ENCODE assay signal across 6 cellular contexts in the genomic region with DNA sequence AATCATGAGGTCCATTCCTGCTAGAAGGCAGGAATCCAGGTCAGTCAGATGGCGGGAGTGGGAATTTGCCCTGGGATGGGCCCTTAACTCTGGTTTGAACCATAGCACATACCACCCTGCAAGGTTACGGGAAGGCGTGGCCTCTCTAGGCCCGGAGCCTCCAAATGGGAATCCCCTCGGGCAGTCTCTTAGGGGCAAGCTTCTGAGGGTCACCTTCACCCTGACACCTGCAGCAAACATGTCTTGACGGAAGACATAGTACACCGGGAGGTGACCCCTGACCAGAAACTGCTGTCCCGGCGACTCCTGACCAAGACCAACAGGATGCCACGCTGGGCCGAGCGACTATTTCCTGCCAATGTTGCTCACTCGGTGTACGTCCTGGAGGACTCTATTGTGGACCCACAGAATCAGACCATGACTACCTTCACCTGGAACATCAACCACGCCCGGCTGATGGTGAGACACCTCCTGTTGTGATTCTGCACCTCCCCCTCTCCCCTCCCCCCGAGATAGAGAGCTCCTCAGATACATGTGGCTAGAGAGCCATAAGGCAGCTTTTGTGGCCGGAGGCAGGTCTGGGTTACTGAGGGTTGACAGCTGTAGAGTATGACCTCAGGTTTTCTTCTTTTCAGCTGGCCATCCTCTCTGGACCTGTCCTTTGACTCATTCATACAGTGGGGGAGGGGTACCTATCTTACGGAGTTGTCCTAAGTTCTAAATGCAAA. TPM values are rescaled to one million over a fixed set of nuclear protein-coding genes. Genes with fewer than 3 reads are reported as not detected.
DNase-seq lines count a peak whose midpoint lies in the region; ATAC-seq, FAIRE-seq and TF ChIP-seq lines count a peak whose summit lies in the region.

No MANE protein-coding gene starts in this region.

- DNase-seq in activated CD8-positive, alpha-beta memory T cell treated with anti-CD3 and anti-CD28 coated beads for 24 hours: peak; percentile 69
- no peak for DNase-seq in activated CD8-positive, alpha-beta memory T cell treated with anti-CD3 and anti-CD28 coated beads, Interleukin-2, amount 50 U/mL, for 4 hours
- DNase-seq in bronchial epithelial cell (ENCODE audit: low read depth) (peak; percentile 38), progenitor cell of endocrine pancreas (ENCODE audit: low spot score, unreplicated experiment) (no peak)

- TF ChIP-seq CTCF in bronchial epithelial cell (IDR thresholded peaks at IDR 0.05; ENCODE audit: insufficient read depth, low read length, severe bottlenecking) (no peak), progenitor cell of endocrine pancreas (IDR thresholded peaks at IDR 0.05; ENCODE audit: unreplicated experiment) (no peak)

- no peaks in the 10 kb centered on the region for H3K9me3 Mint-ChIP-seq in progenitor cell of endocrine pancreas (ENCODE audit: low read depth)

- ATAC-seq in GM19395 (IDR thresholded peaks at IDR 0.05; ENCODE audit: unreplicated experiment) (no peak), GM18861 (IDR thresholded peaks at IDR 0.05; ENCODE audit: unreplicated experiment) (no peak)

- H3K27me3 ChIP-seq in bronchial epithelial cell (ENCODE audit: control insufficient read depth, insufficient read depth, low read length): no peaks in the 10 kb centered on the region

- H3K27me3 Mint-ChIP-seq in progenitor cell of endocrine pancreas: no peaks in the 10 kb centered on the region

- peaks cover 21% of the 10 kb centered on the region for H3K4me1 Mint-ChIP-seq in progenitor cell of endocrine pancreas (ENCODE audit: low read depth)

- H3K36me3 Mint-ChIP-seq in progenitor cell of endocrine pancreas (ENCODE audit: insufficient read depth): peaks cover 5% of the 10 kb centered on the region

- FAIRE-seq in bronchial epithelial cell (lab: Jason Lieb, UNC): no peak

- peaks cover 4% of the 10 kb centered on the region for H3K36me3 ChIP-seq in bronchial epithelial cell (ENCODE audit: control insufficient read depth, insufficient read depth, low read length)

- H3K27ac Mint-ChIP-seq in progenitor cell of endocrine pancreas: peak overlapping the region; percentile 93

- H3K4me3 ChIP-seq in bronchial epithelial cell (ENCODE audit: low read depth, low read length): peak overlapping the region; percentile 87

- H3K4me3 Mint-ChIP-seq in progenitor cell of endocrine pancreas (ENCODE audit: low read depth): peak overlapping the region; percentile 92

RNA-seq across cellular contexts. Expression of a gene that starts 1.0 kb away (rescaled TPM):
- 139 and 161 TPM in 2 replicates for total RNA-seq in bronchial epithelial cell
- 94.0 and 114 TPM in 2 replicates for total RNA-seq in progenitor cell of endocrine pancreas

RNA-seq across cellular contexts. Expression of a gene that starts 1.0 kb away (rescaled TPM):
- 16.6 and 26.1 TPM in 2 replicates for total RNA-seq in bronchial epithelial cell
- 26.9 and 30.0 TPM in 2 replicates for total RNA-seq in progenitor cell of endocrine pancreas

RNA-seq across cellular contexts. Expression of a gene that starts 7.1 kb away (rescaled TPM):
- total RNA-seq in bronchial epithelial cell (0.53 and 1.5 TPM in 2 replicates), progenitor cell of endocrine pancreas (20.1 and 20.6 TPM in 2 replicates)

RNA-seq across cellular contexts. Expression of a gene that starts 46.9 kb away (rescaled TPM):
- total RNA-seq in bronchial epithelial cell (362 and 444 TPM in 2 replicates), progenitor cell of endocrine pancreas (106 and 111 TPM in 2 replicates)

RNA-seq across cellular contexts. Expression of a gene that starts 53.2 kb away (rescaled TPM):
- 6.8 and 8.4 TPM in 2 replicates for total RNA-seq in bronchial epithelial cell
- total RNA-seq in progenitor cell of endocrine pancreas: 13.0 and 15.0 TPM in 2 replicates

Comparison
In these comparisons a context has a peak if more than half of its experiments do, and no peak if none do; other contexts are left out.
1. DNase-seq: peak in activated CD8-positive, alpha-beta memory T cell treated with anti-CD3 and anti-CD28 coated beads for 24 hours (single experiment) and bronchial epithelial cell (single experiment); none in activated CD8-positive, alpha-beta memory T cell treated with anti-CD3 and anti-CD28 coated beads, Interleukin-2, amount 50 U/mL, for 4 hours (single experiment) and progenitor cell of endocrine pancreas (single experiment).